16 cellular contexts compared by ENCODE assay signal in genomic region chr15:51103330-51103729, GRCh38. TPM values are rescaled to one million over a fixed set of nuclear protein-coding genes. Genes with fewer than 3 reads are reported as not detected.
DNase-seq lines count a peak whose midpoint lies in the region; ATAC-seq, FAIRE-seq and TF ChIP-seq lines count a peak whose summit lies in the region.
"Had no signal": no experiment of that assay in that cellular context is flagged by ENCODE, and none has a peak within 500 bp of the region (broad histone marks: within the 10 kb centered on the region; RNA-seq: fewer than 3 reads in every experiment).

No MANE protein-coding gene starts in this region.

- ATAC-seq in GM21723 (IDR thresholded peaks at IDR 0.05; ENCODE audit: unreplicated experiment), result no peak

- FAIRE-seq in kidney (lab: Jason Lieb, UNC), result peak; percentile 39
- FAIRE-seq: RCC 7860 had no signal

- DNase-seq in GM04503 (ENCODE audit: low read depth) (peak; percentile 49), astrocyte of the spinal cord (ENCODE audit: low read depth, low spot score) (peak; percentile 68), kidney (no peak), tibial artery (no peak), activated gamma-delta T cell treated with Interleukin-2 at 50 U/mL for 16 hours (no peak), amniotic stem cell (lab: John Stamatoyannopoulos, UW) (no peak), hepatocyte (ENCODE audit: low spot score) (no peak)
- DNase-seq: activated CD4-positive, CD25-positive, alpha-beta regulatory T cell treated with anti-CD3 and anti-CD28 coated beads, Interleukin-2, amount 50 U/mL, for 72 hours; activated naive CD8-positive, alpha-beta T cell treated with anti-CD3 and anti-CD28 coated beads, Interleukin-2, amount 10 ng/mL, durations not matched to agents 7 days and 5 days; activated T-cell treated with anti-CD3 and anti-CD28 coated beads for 4 hours; C1 segment of cervical spinal cord; colonic mucosa; DMS79; NCI-H2081 treated with DMSO at 0.1 percent for 48 hours had no signal

- WGBS in hepatocyte (ENCODE audit: low lambda C conversion rate, missing lambda C conversion rate), result 83% methylated on average over 1 of the region's 1 CpG

- H3K9me3 ChIP-seq in kidney (ENCODE audit: control insufficient read depth in 1 of 2, low read length in 2 of 2) (no peaks in the 10 kb centered on the region), tibial artery (no peaks in the 10 kb centered on the region), hepatocyte (ENCODE audit: low read depth) (no peaks in the 10 kb centered on the region)
- H3K9me3 ChIP-seq: colonic mucosa had no signal

- no peak overlapping the region for H3K4me2 ChIP-seq in hepatocyte

- no peak overlapping the region for H3K27ac ChIP-seq in kidney (ENCODE audit: low read depth in 2 of 2, low read length in 2 of 2)
- H3K27ac ChIP-seq in tibial artery, result peak overlapping the region; percentile 63 to 73
- no peak overlapping the region for H3K27ac ChIP-seq in hepatocyte
- H3K27ac ChIP-seq: colonic mucosa had no signal

- H3K36me3 ChIP-seq in kidney (ENCODE audit: control insufficient read depth in 1 of 2, insufficient read depth in 2 of 2, low read length in 2 of 2), result no peaks in the 10 kb centered on the region
- H3K36me3 ChIP-seq in tibial artery, result no peaks in the 10 kb centered on the region
- no peaks in the 10 kb centered on the region for H3K36me3 ChIP-seq in hepatocyte (replicated peaks; ENCODE audit: insufficient read depth, low read depth)
- H3K36me3 ChIP-seq: colonic mucosa had no signal

- in situ Hi-C loops in astrocyte of the spinal cord (cut with HindIII; ENCODE audit: low sequenced_read_pairs), result no loop called here

- H3K27me3 ChIP-seq in tibial artery (no peaks in the 10 kb centered on the region), hepatocyte (peaks cover 17% of the 10 kb centered on the region)
- H3K27me3 ChIP-seq: colonic mucosa had no signal

- H3K4me1 ChIP-seq in kidney (ENCODE audit: control insufficient read depth in 1 of 2, insufficient read depth in 1 of 2, low read depth in 1 of 2, low read length in 2 of 2) (peaks cover 0 to 3% of the 10 kb centered on the region in 2 donors), tibial artery (peaks cover 0 to 38% (median 17%) of the 10 kb centered on the region in 4 donors), hepatocyte (ENCODE audit: insufficient read depth) (no peaks in the 10 kb centered on the region)
- H3K4me1 ChIP-seq: colonic mucosa had no signal

- H3K79me2 ChIP-seq in hepatocyte, result no peaks in the 10 kb centered on the region

- no peak overlapping the region for H2AFZ ChIP-seq in hepatocyte

- no peaks in the 10 kb centered on the region for H4K20me1 ChIP-seq in hepatocyte (ENCODE audit: insufficient read depth, poor library complexity, severe bottlenecking)

- H3K9me2 ChIP-seq in hepatocyte (replicated peaks; ENCODE audit: insufficient read depth), result no peaks in the 10 kb centered on the region

- H3K4me3 ChIP-seq in astrocyte of the spinal cord (ENCODE audit: low read depth, low read length), result no peak overlapping the region
- H3K4me3 ChIP-seq in kidney (ENCODE audit: low read length in 2 of 2), result no peak overlapping the region
- H3K4me3 ChIP-seq in tibial artery, result no peak overlapping the region
- H3K4me3 ChIP-seq in hepatocyte, result no peak overlapping the region
- H3K4me3 ChIP-seq: colonic mucosa had no signal

- intact Hi-C loops in kidney (cut with DNase I) (no loop called here), tibial artery (cut with DNase I; ENCODE audit: low total_unique reads) (no loop called here)

- TF ChIP-seq CTCF in astrocyte of the spinal cord (IDR thresholded peaks at IDR 0.05; ENCODE audit: low read depth, low read length) (no peak), kidney (IDR thresholded peaks at IDR 0.05; ENCODE audit: borderline replicate concordance, extremely low read depth, insufficient read depth) (no peak), tibial artery (IDR thresholded peaks at IDR 0.05) (no peak), hepatocyte (IDR thresholded peaks at IDR 0.05; ENCODE audit: poor library complexity) (no peak)

- H3K9ac ChIP-seq in kidney (ENCODE audit: low read length in 2 of 2), result no peak overlapping the region

RNA-seq across cellular contexts. Expression of gene TNFAIP8L3, which starts 8.6 kb away (rescaled TPM):
- 8.9 TPM for total RNA-seq in kidney
- 2.4 TPM for polyA plus RNA-seq in kidney (ENCODE audit: insufficient read depth, low read depth, low replicate concordance)
- 1.7 and 2.4 TPM in 2 replicates for total RNA-seq in hepatocyte
- 0.91 and 3.4 TPM in 2 replicates for polyA plus RNA-seq in hepatocyte

Comparison
In these comparisons a context has a peak if more than half of its experiments do, and no peak if none do; other contexts are left out.
1. DNase-seq: peak in GM04503 (single experiment) and astrocyte of the spinal cord (single experiment); none in kidney (single experiment), tibial artery (0 of 2), activated gamma-delta T cell treated with Interleukin-2 at 50 U/mL for 16 hours (single experiment), amniotic stem cell (single experiment) and hepatocyte (single experiment).
2. H3K27ac ChIP-seq: peak in tibial artery (2 of 2); none in kidney (0 of 2) and hepatocyte (single experiment).